In genomic region chr2:68295523-68295922, GRCh38 we compare ENCODE assay signal across 1 cellular context.
TF ChIP-seq lines count a peak whose summit lies in the region.

No MANE protein-coding gene starts in this region.

TF ChIP-seq in GM12878, 131 proteins besides CTCF, POLR2A, EP300 and RAD21 (continued from another document):
- TF ChIP-seq ZBTB11 (CRISPR knock-in tag; IDR thresholded peaks at IDR 0.05) (no peak), RUNX3 (IDR thresholded peaks at IDR 0.05; ENCODE audit: low read length) (peak; percentile 74), BCL3 (IDR thresholded peaks at IDR 0.05; ENCODE audit: borderline replicate concordance, insufficient read depth, low read depth, low read length, poor library complexity, severe bottlenecking) (no peak), SMAD5 (IDR thresholded peaks at IDR 0.05; ENCODE audit: low read depth) (no peak), ZNF687 (IDR thresholded peaks at IDR 0.05) (no peak), ATF2 (IDR thresholded peaks at IDR 0.05; ENCODE audit: low read length) (0 out of 2 replicates have a peak, but pooled peaks have one; percentile 32), SPI1 (IDR thresholded peaks at IDR 0.05; ENCODE audit: borderline replicate concordance, insufficient read depth, low read depth, low read length) (peak; percentile 46; the same call in 1 of the 2 replicates), ZBTB4 (CRISPR knock-in tag; IDR thresholded peaks at IDR 0.05) (no peak), TCF3 (IDR thresholded peaks at IDR 0.05; ENCODE audit: borderline replicate concordance, insufficient read depth, low read depth, low read length) (0 out of 2 replicates have a peak, but pooled peaks have one; percentile 33), NRF1 (conservative IDR thresholded peaks at IDR 0.05; ENCODE audit: low read depth, low read length) (no peak), CBFB (IDR thresholded peaks at IDR 0.05; ENCODE audit: low read depth) (no peak), BMI1 (IDR thresholded peaks at IDR 0.05; ENCODE audit: borderline replicate concordance) (no peak), TARDBP (IDR thresholded peaks at IDR 0.05; ENCODE audit: borderline replicate concordance) (no peak), ZZZ3 (IDR thresholded peaks at IDR 0.05; ENCODE audit: control insufficient read depth, insufficient read length, low read depth) (no peak), REST (IDR thresholded peaks at IDR 0.05; ENCODE audit: low read depth, low read length) (no peak)
